Comparison of ENCODE assay signal across 26 cellular contexts in genomic region chr19:45821570-45821969, GRCh38. TPM values are rescaled to one million over a fixed set of nuclear protein-coding genes. Genes with fewer than 3 reads are reported as not detected.
DNase-seq lines count a peak whose midpoint lies in the region; ATAC-seq and TF ChIP-seq lines count a peak whose summit lies in the region.
"Had no signal": no experiment of that assay in that cellular context is flagged by ENCODE, and none has a peak within 500 bp of the region (broad histone marks: within the 10 kb centered on the region; RNA-seq: fewer than 3 reads in every experiment).

No MANE protein-coding gene starts in this region.

- no peaks in the 10 kb centered on the region for H3K79me1 ChIP-seq in neuronal stem cell (ENCODE audit: low read depth, low read length)

- no peak for ATAC-seq in activated CD8-positive, alpha-beta memory T cell treated with anti-CD3 and anti-CD28 coated beads, Interleukin-2, amount 10 ng/mL, durations not matched to agents 7 days and 5 days
- ATAC-seq in GM21717 (IDR thresholded peaks at IDR 0.05; ENCODE audit: unreplicated experiment) (no peak), HG03196 (IDR thresholded peaks at IDR 0.05; ENCODE audit: unreplicated experiment) (no peak)

- peak overlapping the region; percentile 3 for H3K27ac Mint-ChIP-seq in activated CD8-positive, alpha-beta memory T cell treated with anti-CD3 and anti-CD28 coated beads, Interleukin-2, amount 10 ng/mL, durations not matched to agents 7 days and 5 days
- H3K27ac Mint-ChIP-seq in chondrocyte (ENCODE audit: unreplicated experiment): no peak overlapping the region
- H3K27ac Mint-ChIP-seq: CD8-positive, alpha-beta memory T cell had no signal

- peaks cover 0 to 2% of the 10 kb centered on the region in 2 donors for H3K9me3 ChIP-seq in neuronal stem cell (replicated peaks in 1 of 2; ENCODE audit: control insufficient read depth in 2 of 2, insufficient read depth in 1 of 2, low read depth in 1 of 2, low read length in 2 of 2)
- H3K9me3 ChIP-seq: Peyer's patch, SJCRH30 had no signal

- no peak overlapping the region for H4K91ac ChIP-seq in neuronal stem cell (ENCODE audit: low read depth, low read length, poor library complexity)

- H3K4me3 Mint-ChIP-seq in activated CD8-positive, alpha-beta memory T cell treated with anti-CD3 and anti-CD28 coated beads, Interleukin-2, amount 10 ng/mL, durations not matched to agents 7 days and 5 days: no peak overlapping the region
- H3K4me3 Mint-ChIP-seq in chondrocyte (ENCODE audit: unreplicated experiment): no peak overlapping the region
- H3K4me3 Mint-ChIP-seq: CD8-positive, alpha-beta memory T cell had no signal

- peaks cover 6% of the 10 kb centered on the region for H3K4me1 Mint-ChIP-seq in activated CD8-positive, alpha-beta memory T cell treated with anti-CD3 and anti-CD28 coated beads, Interleukin-2, amount 10 ng/mL, durations not matched to agents 7 days and 5 days
- peaks cover 6% of the 10 kb centered on the region for H3K4me1 Mint-ChIP-seq in chondrocyte (ENCODE audit: low read depth)

- no peak overlapping the region for H3K18ac ChIP-seq in neuronal stem cell (ENCODE audit: low read length)

- H3K4ac ChIP-seq in neuronal stem cell (ENCODE audit: low read length): no peak overlapping the region

- TF ChIP-seq CTCF in RWPE1 (conservative IDR thresholded peaks at IDR 0.05; ENCODE audit: low read depth) (no peak), chondrocyte (IDR thresholded peaks at IDR 0.05) (no peak)

- POLR2A ChIA-PET in RWPE1 (lab: Yijun Ruan, JAX; ENCODE audit: low non-redundant PET): no interaction called here

- no peaks in the 10 kb centered on the region for H3K9me3 Mint-ChIP-seq in activated CD8-positive, alpha-beta memory T cell treated with anti-CD3 and anti-CD28 coated beads, Interleukin-2, amount 10 ng/mL, durations not matched to agents 7 days and 5 days (ENCODE audit: low read depth)
- no peaks in the 10 kb centered on the region for H3K9me3 Mint-ChIP-seq in chondrocyte (ENCODE audit: low read depth)
- H3K9me3 Mint-ChIP-seq: CD8-positive, alpha-beta memory T cell had no signal

- H3K36me3 Mint-ChIP-seq in activated CD8-positive, alpha-beta memory T cell treated with anti-CD3 and anti-CD28 coated beads, Interleukin-2, amount 10 ng/mL, durations not matched to agents 7 days and 5 days: peaks cover 5% of the 10 kb centered on the region
- peaks cover 23% of the 10 kb centered on the region for H3K36me3 Mint-ChIP-seq in chondrocyte (ENCODE audit: low read depth)

- H3K4me2 ChIP-seq in neuronal stem cell (ENCODE audit: insufficient read depth, low read length, poor library complexity, severe bottlenecking): no peak overlapping the region
- H3K4me2 ChIP-seq: KMS-11 had no signal

- H3K27ac ChIP-seq in RWPE1 (peak overlapping the region; percentile 70), neuronal stem cell (replicated peaks; ENCODE audit: low read length) (no peak overlapping the region)
- H3K27ac ChIP-seq: C4-2B, HL-60, KMS-11, Peyer's patch, SJCRH30 had no signal

- no peak overlapping the region for H4K8ac ChIP-seq in neuronal stem cell (ENCODE audit: low read depth, low read length)

- H3K27me3 ChIP-seq in neuronal stem cell (ENCODE audit: control insufficient read depth in 3 of 3, insufficient read depth in 3 of 3, low read depth in 1 of 3, low read length in 3 of 3): no peaks in the 10 kb centered on the region
- H3K27me3 ChIP-seq: Peyer's patch, SJCRH30 had no signal

- no CpG with 5 or more reads among the region's 10 CpGs for WGBS in neuronal stem cell (ENCODE audit: extremely low coverage in 2 of 2, insufficient read length in 2 of 2, insufficient replicate concordance in 1 of 2), 2 donors

- H2BK12ac ChIP-seq in neuronal stem cell (ENCODE audit: low read length): no peak overlapping the region

- H3K4me3 ChIP-seq in neuronal stem cell (ENCODE audit: low read length in 2 of 2): no peak overlapping the region
- H3K4me3 ChIP-seq: Peyer's patch, SJCRH30 had no signal

- H2BK5ac ChIP-seq in neuronal stem cell (ENCODE audit: low read length): no peak overlapping the region

- no peak for DNase-seq in activated CD8-positive, alpha-beta memory T cell treated with anti-CD3 and anti-CD28 coated beads, Interleukin-2, amount 10 ng/mL, durations not matched to agents 7 days and 5 days
- no peak for DNase-seq in activated CD8-positive, alpha-beta memory T cell treated with anti-CD3 and anti-CD28 coated beads for 24 hours
- no peak for DNase-seq in RWPE1 (ENCODE audit: low spot score)
- peak; percentile 83 for DNase-seq in chondrocyte (ENCODE audit: low spot score)
- DNase-seq in neuronal stem cell (ENCODE audit: low spot score): no peak
- DNase-seq in COLO829 (ENCODE audit: low spot score): no peak
- DNase-seq: AML-193; CD8-positive, alpha-beta memory T cell; DMS53; GDM1; NCI-H1105; NCI-H146; NCI-H2029; NCI-H345; NCI-H526; Peyer's patch; SJCRH30 had no signal

- CTCF ChIA-PET in activated CD8-positive, alpha-beta memory T cell treated with anti-CD3 and anti-CD28 coated beads, Interleukin-2, amount 10 ng/mL, durations not matched to agents 7 days and 5 days (lab: Charles Lee): interaction anchor here (1.6 kb wide), 1 partner anchor 61 kb away, joined by 4 read pairs; no protein-coding TSS in a partner anchor
- CTCF ChIA-PET in RWPE1 (lab: Yijun Ruan, JAX): no interaction called here

- H2AK5ac ChIP-seq in neuronal stem cell (ENCODE audit: low read depth, low read length): no peak overlapping the region

- H3K36me3 ChIP-seq in neuronal stem cell (replicated peaks in 1 of 2; ENCODE audit: control insufficient read depth in 2 of 2, insufficient read depth in 2 of 2, low read length in 2 of 2): peaks cover 47 to 74% of the 10 kb centered on the region in 2 donors

- H3K14ac ChIP-seq in neuronal stem cell (ENCODE audit: low read length): no peak overlapping the region

- no peak overlapping the region for H2AFZ ChIP-seq in neuronal stem cell (ENCODE audit: low read length)

- H3K23ac ChIP-seq in neuronal stem cell (ENCODE audit: low read depth, low read length, poor library complexity): peak overlapping the region; percentile 87

- H3K27me3 Mint-ChIP-seq in activated CD8-positive, alpha-beta memory T cell treated with anti-CD3 and anti-CD28 coated beads, Interleukin-2, amount 10 ng/mL, durations not matched to agents 7 days and 5 days: no peaks in the 10 kb centered on the region
- no peaks in the 10 kb centered on the region for H3K27me3 Mint-ChIP-seq in chondrocyte (ENCODE audit: low read depth)
- H3K27me3 Mint-ChIP-seq: CD8-positive, alpha-beta memory T cell had no signal

- H3K4me1 ChIP-seq in neuronal stem cell (ENCODE audit: control insufficient read depth in 2 of 2, insufficient read depth in 1 of 2, low read depth in 1 of 2, low read length in 2 of 2): peaks cover 9 to 11% of the 10 kb centered on the region in 2 donors

- no peak overlapping the region for H2BK15ac ChIP-seq in neuronal stem cell (ENCODE audit: low read length)

- H3K9ac ChIP-seq in neuronal stem cell (ENCODE audit: low read depth, low read length, poor library complexity): peak overlapping the region; percentile 65
- H3K9ac ChIP-seq: KMS-11 had no signal

- no peak overlapping the region for H2BK120ac ChIP-seq in neuronal stem cell (ENCODE audit: low read depth, low read length)

RNA-seq across cellular contexts. Expression of gene RSPH6A, which starts 6.5 kb away (rescaled TPM):
- total RNA-seq in activated CD8-positive, alpha-beta memory T cell treated with anti-CD3 and anti-CD28 coated beads, Interleukin-2, amount 10 ng/mL, durations not matched to agents 7 days and 5 days: under 1 TPM; 0.19 to 0.23 TPM
- total RNA-seq in chondrocyte: 0.15 TPM in 1 of 3 replicates, not detected in the others
- polyA plus RNA-seq in neuronal stem cell (2013, experiment 1 of 2): not detected
- polyA plus RNA-seq in neuronal stem cell (2013, experiment 2 of 2): 0.03 TPM
- total RNA-seq: A172, HT-29 had no signal
- polyA plus RNA-seq: AG04450; CD8-positive, alpha-beta memory T cell had no signal

RNA-seq across cellular contexts. Expression of gene DMWD, which starts 28.9 kb away (rescaled TPM):
- 10 to 100 TPM; 47.0 to 47.9 TPM for total RNA-seq in activated CD8-positive, alpha-beta memory T cell treated with anti-CD3 and anti-CD28 coated beads, Interleukin-2, amount 10 ng/mL, durations not matched to agents 7 days and 5 days
- total RNA-seq in chondrocyte: 77.6 to 83.0 TPM (median 79.4 TPM) in 3 replicates
- 36.3 TPM for polyA plus RNA-seq in neuronal stem cell (2013, experiment 1 of 2)
- 35.8 TPM for polyA plus RNA-seq in neuronal stem cell (2013, experiment 2 of 2)

RNA-seq across cellular contexts. Expression of gene DMPK, which starts 39.3 kb away (rescaled TPM):
- total RNA-seq in activated CD8-positive, alpha-beta memory T cell treated with anti-CD3 and anti-CD28 coated beads, Interleukin-2, amount 10 ng/mL, durations not matched to agents 7 days and 5 days: 10 to 100 TPM; 26.7 to 31.0 TPM
- 95.0 to 176 TPM (median 162 TPM) in 3 replicates for total RNA-seq in chondrocyte
- polyA plus RNA-seq in neuronal stem cell (2013, experiment 1 of 2): 29.4 TPM
- 28.6 TPM for polyA plus RNA-seq in neuronal stem cell (2013, experiment 2 of 2)

RNA-seq across cellular contexts. Expression of gene SYMPK, which starts 41.4 kb away (rescaled TPM):
- total RNA-seq in activated CD8-positive, alpha-beta memory T cell treated with anti-CD3 and anti-CD28 coated beads, Interleukin-2, amount 10 ng/mL, durations not matched to agents 7 days and 5 days: 100 to 1,000 TPM; 119 to 125 TPM
- total RNA-seq in chondrocyte: 56.5 to 63.3 TPM (median 58.0 TPM) in 3 replicates
- 58.0 TPM for polyA plus RNA-seq in neuronal stem cell (2013, experiment 1 of 2)
- 59.5 TPM for polyA plus RNA-seq in neuronal stem cell (2013, experiment 2 of 2)

RNA-seq across cellular contexts. Expression of gene FOXA3, which starts 42.6 kb away (rescaled TPM):
- under 1 TPM in 1 of 2 experiments, not detected in 1; 0.14 TPM for total RNA-seq in activated CD8-positive, alpha-beta memory T cell treated with anti-CD3 and anti-CD28 coated beads, Interleukin-2, amount 10 ng/mL, durations not matched to agents 7 days and 5 days
- not detected in 3 replicates for total RNA-seq in chondrocyte
- polyA plus RNA-seq in neuronal stem cell (2013, experiment 1 of 2): 5.9 TPM
- polyA plus RNA-seq in neuronal stem cell (2013, experiment 2 of 2): 5.6 TPM
- total RNA-seq: A172, OCI-LY7 had no signal
- polyA plus RNA-seq: AG04450; CD8-positive, alpha-beta memory T cell had no signal
